Comparison of ENCODE assay signal across 10 cellular contexts in genomic region chr12:7961395-7962188, GRCh38. TPM values are rescaled to one million over a fixed set of nuclear protein-coding genes. Genes with fewer than 3 reads are reported as not detected.
A peak's percentile ranks its signal among the peaks of the same experiment; 100 is the strongest.
DNase-seq lines count a peak whose midpoint lies in the region; ATAC-seq and TF ChIP-seq lines count a peak whose summit lies in the region.
"Had no signal": no experiment of that assay in that cellular context is flagged by ENCODE, and none has a peak within 500 bp of the region (broad histone marks: within the 10 kb centered on the region; RNA-seq: fewer than 3 reads in every experiment).

No MANE protein-coding gene starts in this region.

- H3K4me1 ChIP-seq in hepatocyte (ENCODE audit: insufficient read depth) (no peaks in the 10 kb centered on the region), stomach (peaks cover 0 to 26% (median 10%) of the 10 kb centered on the region in 4 donors)

- H3K4me3 Mint-ChIP-seq in activated CD4-positive, alpha-beta T cell treated with anti-CD3 and anti-CD28 coated beads, Interleukin-2, amount 10 ng/mL, durations not matched to agents 7 days and 5 days = peak overlapping the region; percentile 83

- no peaks in the 10 kb centered on the region for H3K9me3 Mint-ChIP-seq in activated CD4-positive, alpha-beta T cell treated with anti-CD3 and anti-CD28 coated beads, Interleukin-2, amount 10 ng/mL, durations not matched to agents 7 days and 5 days

- TF ChIP-seq EP300 in stomach (IDR thresholded peaks at IDR 0.05) = no peak

- no peaks in the 10 kb centered on the region for H3K27me3 Mint-ChIP-seq in activated CD4-positive, alpha-beta T cell treated with anti-CD3 and anti-CD28 coated beads, Interleukin-2, amount 10 ng/mL, durations not matched to agents 7 days and 5 days

- no peak for DNase-seq in activated CD4-positive, alpha-beta T cell treated with anti-CD3 and anti-CD28 coated beads, Interleukin-2, amount 10 ng/mL, durations not matched to agents 7 days and 5 days
- no peak for DNase-seq in activated CD4-positive, alpha-beta T cell treated with anti-CD3 and anti-CD28 coated beads for 48 hours
- DNase-seq in hepatocyte (ENCODE audit: low spot score) (no peak), stomach (no peak), SK-N-DZ (ENCODE audit: low spot score) (no peak)

- TF ChIP-seq CTCF in WI38 (IDR thresholded peaks at IDR 0.05; ENCODE audit: low read depth, low read length) (no peak), hepatocyte (IDR thresholded peaks at IDR 0.05; ENCODE audit: poor library complexity) (no peak), stomach (IDR thresholded peaks at IDR 0.05) (no peak)

- CTCF ChIA-PET in activated CD4-positive, alpha-beta T cell treated with anti-CD3 and anti-CD28 coated beads, Interleukin-2, amount 10 ng/mL, durations not matched to agents 7 days and 5 days (lab: Charles Lee) = interaction anchor here (0.8 to 7.9 kb wide), 9 partner anchors 9 to 33 kb away, joined by 3 to 70 read pairs (median 4); partner anchors contain the start of gene SLC2A3

- POLR2A ChIA-PET in activated CD4-positive, alpha-beta T cell treated with anti-CD3 and anti-CD28 coated beads, Interleukin-2, amount 10 ng/mL, durations not matched to agents 7 days and 5 days (lab: Charles Lee) = interaction anchor here (1.0 to 2.9 kb wide), 4 partner anchors 9 to 29 kb away, joined by 3 to 88 read pairs (median 10); partner anchors contain the start of gene SLC2A3

- H3K4me1 Mint-ChIP-seq in activated CD4-positive, alpha-beta T cell treated with anti-CD3 and anti-CD28 coated beads, Interleukin-2, amount 10 ng/mL, durations not matched to agents 7 days and 5 days = peaks cover 50% of the 10 kb centered on the region

- WGBS in hepatocyte (ENCODE audit: low lambda C conversion rate, missing lambda C conversion rate) = 86% methylated on average over 12 of the region's 12 CpGs
- 74 to 88% (median 85%) methylated on average over 12 of the region's 12 CpGs for WGBS in stomach, 5 donors

- H3K9me2 ChIP-seq in hepatocyte (replicated peaks; ENCODE audit: insufficient read depth) = no peaks in the 10 kb centered on the region

- H3K4me2 ChIP-seq in hepatocyte = peak overlapping the region; percentile 70

- no peaks in the 10 kb centered on the region for H3K27me3 ChIP-seq in hepatocyte
- no peaks in the 10 kb centered on the region for H3K27me3 ChIP-seq in stomach
- H3K27me3 ChIP-seq: esophagus squamous epithelium, thyroid gland had no signal

- ATAC-seq in GM21619 (IDR thresholded peaks at IDR 0.05; ENCODE audit: unreplicated experiment) (no peak), GM19023 (IDR thresholded peaks at IDR 0.05; ENCODE audit: unreplicated experiment) (no peak)

- H3K36me3 ChIP-seq in hepatocyte (replicated peaks; ENCODE audit: insufficient read depth, low read depth) = no peaks in the 10 kb centered on the region
- no peaks in the 10 kb centered on the region for H3K36me3 ChIP-seq in stomach
- H3K36me3 ChIP-seq: esophagus squamous epithelium, thyroid gland had no signal

- intact Hi-C loops in stomach (cut with DNase I; ENCODE audit: low total_unique reads) = no loop called here

- H2AFZ ChIP-seq in hepatocyte = no peak overlapping the region

- peak overlapping the region; percentile 90 for H3K27ac Mint-ChIP-seq in activated CD4-positive, alpha-beta T cell treated with anti-CD3 and anti-CD28 coated beads, Interleukin-2, amount 10 ng/mL, durations not matched to agents 7 days and 5 days

- no peaks in the 10 kb centered on the region for H3K79me2 ChIP-seq in hepatocyte

- H3K9me3 ChIP-seq in hepatocyte (ENCODE audit: low read depth) (no peaks in the 10 kb centered on the region), stomach (no peaks in the 10 kb centered on the region)
- H3K9me3 ChIP-seq: esophagus squamous epithelium, thyroid gland had no signal

- H3K27ac ChIP-seq in hepatocyte = peak overlapping the region; percentile 69
- peak overlapping the region in 3 of 5 donors; percentile 72 to 86 (median 80) for H3K27ac ChIP-seq in stomach

- no peak for TF ChIP-seq POLR2A in stomach (IDR thresholded peaks at IDR 0.05)

- peaks cover 5% of the 10 kb centered on the region for H3K36me3 Mint-ChIP-seq in activated CD4-positive, alpha-beta T cell treated with anti-CD3 and anti-CD28 coated beads, Interleukin-2, amount 10 ng/mL, durations not matched to agents 7 days and 5 days (ENCODE audit: low read depth)

- H3K4me3 ChIP-seq in WI38 (ENCODE audit: low read depth, low read length) (peak overlapping the region; percentile 60), hepatocyte (no peak overlapping the region), stomach (peak overlapping the region in 2 of 4 donors; percentile 37 to 45)

- H4K20me1 ChIP-seq in hepatocyte (ENCODE audit: insufficient read depth, poor library complexity, severe bottlenecking) = no peaks in the 10 kb centered on the region

RNA-seq across cellular contexts. Expression of gene SLC2A3, which starts 25.6 kb away (rescaled TPM):
- 100 to 1,000 TPM; 227 to 230 TPM for total RNA-seq in activated CD4-positive, alpha-beta T cell treated with anti-CD3 and anti-CD28 coated beads, Interleukin-2, amount 10 ng/mL, durations not matched to agents 7 days and 5 days
- total RNA-seq in hepatocyte = 76.3 and 98.2 TPM in 2 replicates
- polyA plus RNA-seq in hepatocyte = 65.3 and 111 TPM in 2 replicates
- 10 to 100 TPM in 3 of 5 donors, 1 to 10 TPM in 1, under 1 TPM in 1; 0.29 to 72.0 (median 10.7) TPM for total RNA-seq in stomach
- polyA plus RNA-seq in stomach = 1 to 10 TPM; 2.3 to 9.1 (median 6.4) TPM
- polyA plus RNA-seq in SK-N-DZ (2014; cell fraction: cytosol; rRNA removed) = not detected in 2 replicates
- polyA plus RNA-seq in SK-N-DZ (2014; cell fraction: nucleus; rRNA removed) = not detected in 2 replicates
